9 cellular contexts compared by ENCODE assay signal in the genomic region with DNA sequence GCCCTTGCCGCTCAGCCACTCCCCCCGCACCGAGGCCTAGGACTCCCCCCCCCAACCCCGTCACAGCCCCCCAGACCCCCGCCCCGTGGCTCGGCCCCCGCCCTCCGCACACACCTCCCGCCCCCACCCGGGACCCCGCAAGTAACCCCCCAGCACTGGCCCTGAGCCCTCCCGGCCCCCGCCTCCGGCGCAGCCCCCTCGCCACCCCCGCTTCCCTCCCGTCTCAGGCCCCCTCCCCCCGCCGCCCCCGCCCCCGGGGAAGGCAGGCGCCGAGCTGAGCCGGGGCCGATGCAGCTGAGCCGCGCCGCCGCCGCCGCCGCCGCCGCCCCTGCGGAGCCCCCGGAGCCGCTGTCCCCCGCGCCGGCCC. TPM values are rescaled to one million over a fixed set of nuclear protein-coding genes. Genes with fewer than 3 reads are reported as not detected.
DNase-seq lines count a peak whose midpoint lies in the region; ATAC-seq and TF ChIP-seq lines count a peak whose summit lies in the region.
"Had no signal": no experiment of that assay in that cellular context is flagged by ENCODE, and none has a peak within 500 bp of the region (broad histone marks: within the 10 kb centered on the region; RNA-seq: fewer than 3 reads in every experiment).

No MANE protein-coding gene starts in this region.

- H3K4me1 ChIP-seq in Panc1 (ENCODE audit: control insufficient read depth, insufficient read depth, low read length) (no peaks in the 10 kb centered on the region; the same call in 1 of the 2 replicates), iPS DF 6.9 (ENCODE audit: control insufficient read depth, insufficient read depth, low read length) (peaks cover 8% of the 10 kb centered on the region), spleen (peaks cover 3 to 54% (median 18%) of the 10 kb centered on the region in 6 donors), adrenal gland (replicated peaks in 1 of 2) (peaks cover 0 to 6% of the 10 kb centered on the region in 2 donors)

- intact Hi-C loops in Panc1 (cut with micrococcal nuclease; ENCODE audit: unreplicated experiment), result no loop called here
- intact Hi-C loops in spleen (cut with DNase I; ENCODE audit: low total_unique reads), result no loop called here
- intact Hi-C loops in adrenal gland (cut with DNase I), result no loop called here

- no CpG with 5 or more reads among the region's 42 CpGs for WGBS in iPS DF 6.9 (ENCODE audit: insufficient coverage, insufficient read length)
- WGBS in spleen, 5 donors, result 0 to 2% (median 1%) methylated on average over 6 to 36 of the region's 42 CpGs
- 0 to 7% (median 2%) methylated on average over 1 to 32 of the region's 42 CpGs for WGBS in adrenal gland, 4 donors

- no TSS peak for BruUV-seq in Panc1 (replicated peaks; lab: Mats Ljungman, UMichigan)

- H3K9me3 ChIP-seq in Panc1 (ENCODE audit: control insufficient read depth, insufficient read depth, low read depth, low read length) (no peaks in the 10 kb centered on the region), iPS DF 6.9 (ENCODE audit: control insufficient read depth, insufficient read depth, low read length) (no peaks in the 10 kb centered on the region), spleen (no peaks in the 10 kb centered on the region), adrenal gland (replicated peaks in 1 of 3) (no peaks in the 10 kb centered on the region)

- H3K27me3 ChIP-seq in Panc1 (ENCODE audit: control insufficient read depth, insufficient read depth, low read length) (no peaks in the 10 kb centered on the region), iPS DF 6.9 (ENCODE audit: control insufficient read depth, insufficient read depth, low read length) (peaks cover 3% of the 10 kb centered on the region; the same call in 1 of the 2 replicates), spleen (replicated peaks in 1 of 7) (peaks cover 2 to 68% (median 33%) of the 10 kb centered on the region in 7 donors), adrenal gland (peaks cover 9% of the 10 kb centered on the region)

- TF ChIP-seq CTCF in Panc1 (IDR thresholded peaks at IDR 0.05) (no peak), spleen (IDR thresholded peaks at IDR 0.05 in 8 of 11, conservative IDR thresholded peaks at IDR 0.05 in 3 of 11) (no peak), omental fat pad (IDR thresholded peaks at IDR 0.05) (no peak), adrenal gland (IDR thresholded peaks at IDR 0.05) (no peak)

- H3K4me3 ChIP-seq in Panc1 (ENCODE audit: low read depth in 2 of 2, low read length in 2 of 2), result peak overlapping the region in 1 of 2 experiments; percentile 27; a peak in 2 of 4 replicates
- peak overlapping the region; percentile 48; the same call in 1 of the 2 replicates for H3K4me3 ChIP-seq in iPS DF 6.9 (ENCODE audit: low read length)
- H3K4me3 ChIP-seq in spleen, result peak overlapping the region in 7 of 8 donors; percentile 49 to 77 (median 58)
- H3K4me3 ChIP-seq in adrenal gland, result peak overlapping the region in 1 of 4 donors; percentile 47

- TF ChIP-seq POLR2A in spleen (IDR thresholded peaks at IDR 0.05) (no peak), adrenal gland (IDR thresholded peaks at IDR 0.05) (no peak)

- POLR2A ChIA-PET in Panc1 (lab: Charles Lee), result no interaction called here

- CTCF ChIA-PET in Panc1 (lab: Charles Lee), result interaction anchor here (0.6 kb wide), 1 partner anchor 55 kb away, joined by 3 read pairs; no protein-coding TSS in a partner anchor

- H3K36me3 ChIP-seq in Panc1 (ENCODE audit: control insufficient read depth, insufficient read depth, low read length), result no peaks in the 10 kb centered on the region
- no peaks in the 10 kb centered on the region for H3K36me3 ChIP-seq in iPS DF 6.9 (ENCODE audit: control insufficient read depth, insufficient read depth, low read length)
- peaks cover 0 to 36% (median under 1%) of the 10 kb centered on the region in 6 donors for H3K36me3 ChIP-seq in spleen
- H3K36me3 ChIP-seq in adrenal gland (replicated peaks in 1 of 2), result no peaks in the 10 kb centered on the region

- in situ Hi-C loops in Panc1 (cut with HindIII; ENCODE audit: low pct_unique_long_range_greater_than_20kb, low sequenced_read_pairs), result no loop called here

- no peak overlapping the region for H3K27ac ChIP-seq in Panc1 (ENCODE audit: low read length)
- H3K27ac ChIP-seq in iPS DF 6.9 (ENCODE audit: low read length), result no peak overlapping the region
- peak overlapping the region in 7 of 8 donors; percentile 48 to 93 (median 81) for H3K27ac ChIP-seq in spleen
- H3K27ac ChIP-seq in adrenal gland, result peak overlapping the region in 1 of 5 donors; percentile 79

- DNase-seq in NCI-H2227 (lab: John Stamatoyannopoulos, UW; ENCODE audit: unreplicated experiment) (peak; percentile 38), NCI-H2227 treated with DMSO at 0.1 percent for 48 hours (lab: John Stamatoyannopoulos, UW) (no peak), Panc1 (ENCODE audit: low read depth, low spot score) (no peak), iPS DF 6.9 (ENCODE audit: low read depth, low spot score) (no peak), spleen (no peak), omental fat pad (ENCODE audit: low spot score) (no peak), MV-4-11 (lab: John Stamatoyannopoulos, UW) (no peak), adrenal gland (no peak)
- DNase-seq: SW 1271 had no signal

- ATAC-seq in Panc1 (peak; percentile 22; the same call in 1 of the 2 replicates), omental fat pad (ENCODE audit: low FRiP score) (no peak)

RNA-seq across cellular contexts. Expression of gene SHANK3, which starts 1.5 kb away (rescaled TPM):
- total RNA-seq in Panc1 (2021; ENCODE audit: unreplicated experiment) (7.6 TPM), spleen (100 to 1,000 TPM in 3 of 7 donors, 10 to 100 TPM in 4; 55.5 to 264 (median 89.1) TPM), omental fat pad (10 to 100 TPM in 3 of 4 donors, 1 to 10 TPM in 1; 3.3 to 61.3 (median 19.4) TPM), adrenal gland (10 to 100 TPM in 3 of 8 donors, 1 to 10 TPM in 5; 5.4 to 26.1 (median 9.8) TPM)
- polyA plus RNA-seq in Panc1 (2012; ENCODE audit: insufficient read length), result 6.6 TPM
- polyA plus RNA-seq in spleen (100 to 1,000 TPM in 1 of 3 donors, 10 to 100 TPM in 1, 1 to 10 TPM in 1; 9.9 to 112 (median 31.8) TPM), adrenal gland (10 to 100 TPM in 2 of 3 donors, under 1 TPM in 1; 0.88 to 44.0 (median 21.3) TPM)

RNA-seq across cellular contexts. Expression of gene ARSA, which starts 46.2 kb away (rescaled TPM):
- total RNA-seq in Panc1 (2021; ENCODE audit: unreplicated experiment), result 43.8 TPM
- polyA plus RNA-seq in Panc1 (2012; ENCODE audit: insufficient read length), result 39.5 TPM
- total RNA-seq in spleen, result 10 to 100 TPM; 51.0 to 80.2 (median 58.7) TPM
- polyA plus RNA-seq in spleen, result 100 to 1,000 TPM in 1 of 3 donors, 10 to 100 TPM in 2; 26.0 to 108 (median 86.7) TPM
- total RNA-seq in omental fat pad, result 10 to 100 TPM; 29.9 to 43.5 (median 36.1) TPM
- total RNA-seq in adrenal gland, result 10 to 100 TPM; 35.6 to 87.8 (median 67.5) TPM
- polyA plus RNA-seq in adrenal gland, result 100 to 1,000 TPM in 2 of 3 donors, 1 to 10 TPM in 1; 5.5 to 168 (median 103) TPM

Comparison
In these comparisons a context has a peak if more than half of its experiments do, and no peak if none do; other contexts are left out.
1. H3K27ac ChIP-seq: peak in spleen (7 of 8); none in Panc1 (single experiment) and iPS DF 6.9 (single experiment).